ENCODE assay signal across 1 cellular context in genomic region chr7:149819961-149820340, GRCh38.
TF ChIP-seq lines count a peak whose summit lies in the region.

No MANE protein-coding gene starts in this region.

TF ChIP-seq in HepG2, 621 proteins besides CTCF, POLR2A, EP300 and RAD21:
- TF ChIP-seq NFE2 (CRISPR knock-in tag; IDR thresholded peaks at IDR 0.05) = no peak
- TF ChIP-seq PRDM10 (CRISPR knock-in tag; IDR thresholded peaks at IDR 0.05; ENCODE audit: low read depth) = no peak
- no peak for TF ChIP-seq TERF1 (CRISPR knock-in tag; IDR thresholded peaks at IDR 0.05)
- no peak for TF ChIP-seq BCLAF1 (IDR thresholded peaks at IDR 0.05)
- no peak for TF ChIP-seq ZNF775 (CRISPR knock-in tag; IDR thresholded peaks at IDR 0.05; ENCODE audit: borderline replicate concordance)
- TF ChIP-seq BORCS8-MEF2B (CRISPR knock-in tag; IDR thresholded peaks at IDR 0.05) = no peak
- TF ChIP-seq YEATS2 (CRISPR knock-in tag; IDR thresholded peaks at IDR 0.05; ENCODE audit: borderline replicate concordance) = no peak
- no peak for TF ChIP-seq CSRNP2 (CRISPR knock-in tag; conservative IDR thresholded peaks at IDR 0.05; ENCODE audit: low read depth)
- TF ChIP-seq E2F1 (CRISPR knock-in tag; IDR thresholded peaks at IDR 0.05) = no peak
- TF ChIP-seq ZNF232 (CRISPR knock-in tag; IDR thresholded peaks at IDR 0.05; ENCODE audit: borderline replicate concordance) = no peak
- no peak for TF ChIP-seq ZNF10 (CRISPR knock-in tag; IDR thresholded peaks at IDR 0.05; ENCODE audit: borderline replicate concordance, low read depth)
- no peak for TF ChIP-seq ZBTB3 (CRISPR knock-in tag; IDR thresholded peaks at IDR 0.05; ENCODE audit: borderline replicate concordance, low read depth)
- no peak for TF ChIP-seq ZNF790 (CRISPR knock-in tag; IDR thresholded peaks at IDR 0.05; ENCODE audit: borderline replicate concordance)
- no peak for TF ChIP-seq ZSCAN30 (CRISPR knock-in tag; IDR thresholded peaks at IDR 0.05)
